19 cellular contexts compared by ENCODE assay signal in the genomic region with DNA sequence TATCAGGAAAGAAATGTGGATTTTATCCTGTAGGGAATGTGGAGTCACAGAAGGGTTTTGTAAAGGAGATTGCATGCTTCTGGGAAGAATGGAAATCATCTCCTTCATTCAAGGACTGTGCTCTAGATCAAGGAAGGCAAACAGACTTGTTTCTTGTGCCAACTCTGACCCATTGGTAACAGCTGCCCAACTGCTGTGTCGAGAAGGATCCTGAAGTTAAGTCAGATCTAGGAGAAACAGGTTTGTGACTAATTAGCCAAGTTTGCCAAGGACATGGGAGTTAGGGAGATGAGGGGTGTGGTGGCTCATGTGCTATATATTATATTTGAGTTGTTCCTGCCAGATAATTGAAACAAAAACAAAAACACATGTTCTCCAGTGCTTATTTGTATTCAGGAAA.
DNase-seq lines count a peak whose midpoint lies in the region; ATAC-seq and TF ChIP-seq lines count a peak whose summit lies in the region.
"Had no signal": no experiment of that assay in that cellular context is flagged by ENCODE, and none has a peak within 500 bp of the region (broad histone marks: within the 10 kb centered on the region; RNA-seq: fewer than 3 reads in every experiment).

No MANE protein-coding gene starts in this region.

- H3K4me3 ChIP-seq in ACC112 (ENCODE audit: low read depth, low read length) = no peak overlapping the region
- no peak overlapping the region for H3K4me3 ChIP-seq in mucosa of descending colon
- H3K4me3 ChIP-seq in tibial nerve = no peak overlapping the region
- H3K4me3 ChIP-seq: BLaER1 treated with 17β-estradiol and CSF1 and Interleukin-3, amounts not matched to agents 10 nM and 100 nM had no signal

- TF ChIP-seq CTCF in mucosa of descending colon (IDR thresholded peaks at IDR 0.05) (no peak), tibial nerve (IDR thresholded peaks at IDR 0.05) (no peak)

- no peak for TF ChIP-seq EP300 in tibial nerve (IDR thresholded peaks at IDR 0.05)

- H3K4me1 ChIP-seq in ACC112 (ENCODE audit: control insufficient read depth, insufficient read depth, low read length, unreplicated experiment) = no peaks in the 10 kb centered on the region
- no peaks in the 10 kb centered on the region for H3K4me1 ChIP-seq in mucosa of descending colon (ENCODE audit: low read depth)
- peaks cover 0 to 19% (median 3%) of the 10 kb centered on the region in 4 donors for H3K4me1 ChIP-seq in tibial nerve
- H3K4me1 ChIP-seq: BLaER1 treated with 17β-estradiol and CSF1 and Interleukin-3, amounts not matched to agents 10 nM and 100 nM had no signal

- peak overlapping the region; percentile 18 for H2AFZ ChIP-seq in ACC112 (ENCODE audit: low read length, unreplicated experiment)

- H3K27me3 ChIP-seq in ACC112 (ENCODE audit: insufficient read depth, low read length) (no peaks in the 10 kb centered on the region), tibial nerve (no peaks in the 10 kb centered on the region)
- H3K27me3 ChIP-seq: BLaER1 treated with 17β-estradiol and CSF1 and Interleukin-3, amounts not matched to agents 10 nM and 100 nM had no signal

- H3K27ac ChIP-seq in ACC112 (ENCODE audit: low read depth, low read length) (no peak overlapping the region), tibial nerve (peak overlapping the region in 1 of 4 donors; percentile 90)
- H3K27ac ChIP-seq: BLaER1 treated with 17β-estradiol and CSF1 and Interleukin-3, amounts not matched to agents 10 nM and 100 nM had no signal

- whole genome bisulfite sequencing in tibial nerve, 2 donors = 72 to 76% methylated on average over 1 of the region's 1 CpG

- H3K9me3 ChIP-seq in mucosa of descending colon (no peaks in the 10 kb centered on the region), tibial nerve (no peaks in the 10 kb centered on the region)
- H3K9me3 ChIP-seq: BLaER1 treated with 17β-estradiol and CSF1 and Interleukin-3, amounts not matched to agents 10 nM and 100 nM had no signal

- intact Hi-C loops in mucosa of descending colon (cut with DNase I, micrococcal nuclease) = no loop called here

- peak; percentile 97 for ATAC-seq in esophagus mucosa
- peak; percentile 78 for ATAC-seq in mucosa of descending colon
- ATAC-seq in HG02610 (IDR thresholded peaks at IDR 0.05; ENCODE audit: unreplicated experiment) = no peak
- ATAC-seq: HCT116, left cardiac atrium, T-cell had no signal

- H3K36me3 ChIP-seq in ACC112 (ENCODE audit: insufficient read depth, low read length) (no peaks in the 10 kb centered on the region), mucosa of descending colon (ENCODE audit: low read depth) (no peaks in the 10 kb centered on the region), tibial nerve (no peaks in the 10 kb centered on the region)
- H3K36me3 ChIP-seq: BLaER1 treated with 17β-estradiol and CSF1 and Interleukin-3, amounts not matched to agents 10 nM and 100 nM had no signal

- H3K79me2 ChIP-seq in ACC112 (ENCODE audit: control insufficient read depth, insufficient read depth, low read length, unreplicated experiment) = no peaks in the 10 kb centered on the region

- no peak for TF ChIP-seq POLR2A in tibial nerve (IDR thresholded peaks at IDR 0.05)

- peak; percentile 82 for DNase-seq in LHCN-M2 (ENCODE audit: low read depth)
- DNase-seq in mucosa of descending colon = peak in 1 of 3 donors; percentile 23
- no peak for DNase-seq in tibial nerve (ENCODE audit: low spot score in 2 of 2)
- DNase-seq in NCI-H2227 treated with DMSO at 0.1 percent for 48 hours (lab: John Stamatoyannopoulos, UW) = no peak
- DNase-seq in mucosa of gallbladder (ENCODE audit: low spot score) = no peak
- DNase-seq: activated CD4-positive, alpha-beta T cell treated with anti-CD3 and anti-CD28 coated beads for 48 hours; EL; left cardiac atrium; NCI-H1436; NCI-H526 treated with DMSO at 0.1 percent for 48 hours; nephron progenitor cell; posterior cingulate gyrus; SHP77 treated with DMSO at 0.1 percent for 48 hours; T-cell had no signal
